In the genomic region with DNA sequence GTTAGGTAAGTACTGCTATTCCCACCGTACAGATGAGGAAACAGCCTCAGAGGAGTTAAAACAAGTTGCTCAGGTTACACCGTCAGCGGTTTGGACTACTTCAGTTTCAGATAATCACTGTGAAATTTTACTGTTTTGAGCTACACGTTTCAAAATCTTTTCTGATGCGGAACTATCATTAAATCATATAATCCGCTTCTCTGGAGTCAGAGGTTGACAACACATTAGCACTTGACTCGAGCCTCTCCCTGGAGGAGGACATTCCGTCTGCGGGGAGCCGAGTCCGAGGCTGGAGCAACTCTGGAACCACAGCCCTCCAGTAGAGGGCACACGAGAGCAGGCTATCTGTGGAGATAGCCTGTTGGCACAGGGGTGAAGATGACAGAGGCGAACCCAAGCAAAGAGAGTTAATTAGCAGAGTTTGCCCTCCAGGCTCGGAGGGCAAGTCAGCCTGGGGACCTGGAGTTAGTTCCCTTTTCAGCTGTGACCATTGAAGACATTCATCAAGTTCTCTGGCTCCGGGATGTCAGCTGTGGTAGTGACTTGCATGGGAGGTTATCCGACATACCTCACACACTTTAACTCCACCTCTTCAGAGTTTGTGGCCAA, we compare ENCODE assay signal across 8 cellular contexts.
DNase-seq lines count a peak whose midpoint lies in the region; ATAC-seq and TF ChIP-seq lines count a peak whose summit lies in the region.

No MANE protein-coding gene starts in this region.

- H3K9me3 ChIP-seq in BE2C, result no peaks in the 10 kb centered on the region

- H3K4me3 ChIP-seq in BE2C (ENCODE audit: low read depth, low read length), result no peak overlapping the region

- H3K4me1 ChIP-seq in BE2C, result peaks cover 29% of the 10 kb centered on the region

- DNase-seq in BE2C (peak; percentile 90), NCI-H69 (lab: John Stamatoyannopoulos, UW) (peak; percentile 81), ecto neural progenitor cell (ENCODE audit: low spot score) (peak; percentile 85), medulla oblongata (ENCODE audit: extremely low spot score) (peak; percentile 89)
- peak; percentile 82 to 86 for DNase-seq in activated CD4-positive, alpha-beta T cell treated with anti-CD3 and anti-CD28 coated beads, Interleukin-2, amount 50 U/mL, for 48 hours
- peak; percentile 25 for DNase-seq in stimulated activated CD8-positive, alpha-beta memory T cell treated with anti-CD3 and anti-CD28 coated beads, Interleukin-15, amount 100 ng/mL, for 4 hours (ENCODE audit: low read depth in 2 of 2)

- ATAC-seq in GM18873 (IDR thresholded peaks at IDR 0.05; ENCODE audit: low FRiP score, unreplicated experiment) (peak; percentile 52), HG03159 (IDR thresholded peaks at IDR 0.05; ENCODE audit: unreplicated experiment) (peak; percentile 87)

- no peaks in the 10 kb centered on the region for H3K27me3 ChIP-seq in BE2C

- H3K36me3 ChIP-seq in BE2C, result no peaks in the 10 kb centered on the region; the same call in 1 of the 2 replicates

- peak; percentile 97 for TF ChIP-seq CTCF in BE2C (IDR thresholded peaks at IDR 0.05; ENCODE audit: low read depth, low read length)

Comparison
In these comparisons a context has a peak if more than half of its experiments do, and no peak if none do; other contexts are left out.
1. DNase-seq: peak in every context shown above with its lines; median percentile 90 in BE2C; 89 in medulla oblongata; 85 in ecto neural progenitor cell; 84 in activated CD4-positive, alpha-beta T cell treated with anti-CD3 and anti-CD28 coated beads, Interleukin-2, amount 50 U/mL, for 48 hours; 81 in NCI-H69; 25 in stimulated activated CD8-positive, alpha-beta memory T cell treated with anti-CD3 and anti-CD28 coated beads, Interleukin-15, amount 100 ng/mL, for 4 hours.